26 cellular contexts compared by ENCODE assay signal in genomic region chr14:55451398-55451797, GRCh38. TPM values are rescaled to one million over a fixed set of nuclear protein-coding genes. Genes with fewer than 3 reads are reported as not detected.
DNase-seq lines count a peak whose midpoint lies in the region; ATAC-seq and TF ChIP-seq lines count a peak whose summit lies in the region.
"Had no signal": no experiment of that assay in that cellular context is flagged by ENCODE, and none has a peak within 500 bp of the region (broad histone marks: within the 10 kb centered on the region; RNA-seq: fewer than 3 reads in every experiment).

No MANE protein-coding gene starts in this region.

- H3K79me1 ChIP-seq in IMR-90 (ENCODE audit: low read depth in 1 of 2, low read length in 2 of 2), result no peaks in the 10 kb centered on the region

- no peaks in the 10 kb centered on the region for H3K27me3 ChIP-seq in ACC112 (ENCODE audit: insufficient read depth, low read length)
- no peaks in the 10 kb centered on the region for H3K27me3 ChIP-seq in IMR-90 (ENCODE audit: control insufficient read depth, insufficient read depth, low read length)
- H3K27me3 ChIP-seq in Caco-2 (replicated peaks; ENCODE audit: control insufficient read depth, insufficient read depth, low read length), result no peaks in the 10 kb centered on the region
- H3K27me3 ChIP-seq: breast epithelium, hepatocyte, tibial artery had no signal

- CTCF ChIA-PET in IMR-90 (lab: Yijun Ruan, JAX), result no interaction called here
- CTCF ChIA-PET in Caco-2 (lab: Charles Lee), result no interaction called here

- H3K9me3 Mint-ChIP-seq in Caco-2 (ENCODE audit: unreplicated experiment), result no peaks in the 10 kb centered on the region
- H3K9me3 Mint-ChIP-seq: activated T-helper 1 cell treated with anti-CD3 and anti-CD28 coated beads, Interleukin-12 subunit alpha, Interleukin-12 subunit beta, Interleukin-2, Interleukin-4 antibody, amounts not matched to agents 30 ng/mL and 10 ng/mL and 1 ng/mL, durations not matched to agents 14 hours and 24 hours and 36 hours; CD4-positive, CD25-positive, alpha-beta regulatory T cell; mesothelial cell of epicardium; neural crest cell; stimulated activated memory B cell treated with anti-CD40 and anti-IgM and Interleukin-4, amounts not matched to agents 10 μg/mL and 1 μg/mL and 100 μg/mL, for 72 hours had no signal

- no peak overlapping the region for H3K4me3 ChIP-seq in ACC112 (ENCODE audit: low read depth, low read length)
- no peak overlapping the region for H3K4me3 ChIP-seq in IMR-90 (ENCODE audit: insufficient read depth, low read depth, low read length)
- no peak overlapping the region for H3K4me3 ChIP-seq in Caco-2 (ENCODE audit: low read depth, low read length)
- H3K4me3 ChIP-seq: breast epithelium, GM23338, hepatocyte, SK-N-MC, tibial artery had no signal

- POLR2A ChIA-PET in IMR-90 (lab: Charles Lee; ENCODE audit: unreplicated experiment), result no interaction called here
- POLR2A ChIA-PET in Caco-2 (lab: Charles Lee), result no interaction called here

- no peak overlapping the region for H3K4me3 Mint-ChIP-seq in Caco-2 (ENCODE audit: unreplicated experiment)
- H3K4me3 Mint-ChIP-seq: activated T-helper 1 cell treated with anti-CD3 and anti-CD28 coated beads, Interleukin-12 subunit alpha, Interleukin-12 subunit beta, Interleukin-2, Interleukin-4 antibody, amounts not matched to agents 30 ng/mL and 10 ng/mL and 1 ng/mL, durations not matched to agents 14 hours and 24 hours and 36 hours; CD4-positive, CD25-positive, alpha-beta regulatory T cell; GM23338; mesothelial cell of epicardium; neural crest cell; stimulated activated memory B cell treated with anti-CD40 and anti-IgM and Interleukin-4, amounts not matched to agents 10 μg/mL and 1 μg/mL and 100 μg/mL, for 72 hours had no signal

- in situ Hi-C loops in IMR-90 (cut with MboI; ENCODE audit: low sequenced_read_pairs), result loop anchor here (5.0 kb wide), 1 partner anchor 1036 kb away; no protein-coding TSS in a partner anchor

- H4K91ac ChIP-seq in IMR-90 (ENCODE audit: insufficient read depth, low read depth, low read length), result no peak overlapping the region

- no peak for ATAC-seq in IMR-90 (ENCODE audit: low read depth)
- ATAC-seq: activated CD4-positive, CD25-positive, alpha-beta regulatory T cell treated with anti-CD3 and anti-CD28 coated beads, Interleukin-2, amount 50 U/mL, for 24 hours; GM23338 had no signal

- 0 out of 2 replicates have a peak overlapping the region, but pooled peaks have one; percentile 2 for H3K14ac ChIP-seq in IMR-90 (replicated peaks; ENCODE audit: low read depth, low read length)

- H3K9ac ChIP-seq in IMR-90 (ENCODE audit: low read depth, low read length), result no peak overlapping the region

- no peaks in the 10 kb centered on the region for H4K20me1 ChIP-seq in IMR-90 (ENCODE audit: insufficient read depth, low read length)

- no peak overlapping the region for H2AK5ac ChIP-seq in IMR-90 (ENCODE audit: low read depth, low read length)

- 0 out of 2 replicates have a peak, but pooled peaks cover 3% of the 10 kb centered on the region for H3K9me1 ChIP-seq in IMR-90 (ENCODE audit: insufficient read depth, low read length)

- H3K4me1 Mint-ChIP-seq in Caco-2 (ENCODE audit: low read depth, unreplicated experiment), result peaks cover 15% of the 10 kb centered on the region
- H3K4me1 Mint-ChIP-seq: CD4-positive, CD25-positive, alpha-beta regulatory T cell had no signal

- no peaks in the 10 kb centered on the region for H3K36me3 Mint-ChIP-seq in Caco-2 (ENCODE audit: insufficient read depth, unreplicated experiment)
- H3K36me3 Mint-ChIP-seq: CD4-positive, CD25-positive, alpha-beta regulatory T cell; stimulated activated memory B cell treated with anti-CD40 and anti-IgM and Interleukin-4, amounts not matched to agents 10 μg/mL and 1 μg/mL and 100 μg/mL, for 72 hours had no signal

- H2AFZ ChIP-seq in ACC112 (ENCODE audit: low read length, unreplicated experiment), result no peak overlapping the region
- H2AFZ ChIP-seq in IMR-90 (replicated peaks; ENCODE audit: low read length, poor library complexity), result no peak overlapping the region
- H2AFZ ChIP-seq: GM23338, hepatocyte had no signal

- H2BK5ac ChIP-seq in IMR-90 (ENCODE audit: low read depth, low read length, poor library complexity, severe bottlenecking), result no peak overlapping the region

- H3K27me3 Mint-ChIP-seq in Caco-2 (ENCODE audit: insufficient read depth, unreplicated experiment), result no peaks in the 10 kb centered on the region

- no peak for TF ChIP-seq RAD21 in IMR-90 (IDR thresholded peaks at IDR 0.05; ENCODE audit: low read length)

- H2AK9ac ChIP-seq in IMR-90 (replicated peaks; ENCODE audit: low read depth, low read length, poor library complexity), result no peak overlapping the region

- no peak overlapping the region for H4K5ac ChIP-seq in IMR-90 (ENCODE audit: low read depth, low read length)

- WGBS in IMR-90 (ENCODE audit: extremely low coverage in 2 of 2, insufficient read length in 1 of 2), 2 experiments, result no CpG with 5 or more reads among the region's 4 CpGs

- H3K18ac ChIP-seq in IMR-90 (ENCODE audit: low read depth, low read length), result no peak overlapping the region

- H3K56ac ChIP-seq in IMR-90 (ENCODE audit: extremely low read depth, insufficient read depth, low read length), result no peak overlapping the region

- H3K36me3 ChIP-seq in ACC112 (ENCODE audit: insufficient read depth, low read length) (no peaks in the 10 kb centered on the region), IMR-90 (ENCODE audit: control insufficient read depth, insufficient read depth, low read length) (no peaks in the 10 kb centered on the region), Caco-2 (ENCODE audit: control insufficient read depth, insufficient read depth, low read length) (no peaks in the 10 kb centered on the region)
- H3K36me3 ChIP-seq: breast epithelium, tibial artery had no signal

- H2BK120ac ChIP-seq in IMR-90 (ENCODE audit: low read depth, low read length), result no peak overlapping the region

- H2BK20ac ChIP-seq in IMR-90 (ENCODE audit: low read depth, low read length), result 0 out of 2 replicates have a peak overlapping the region, but pooled peaks have one; percentile 20

- no peaks in the 10 kb centered on the region for H3K79me2 ChIP-seq in ACC112 (ENCODE audit: control insufficient read depth, insufficient read depth, low read length, unreplicated experiment)
- H3K79me2 ChIP-seq: hepatocyte had no signal

- dilution Hi-C loops in IMR-90 (cut with HindIII; ENCODE audit: low sequenced_read_pairs, unreplicated experiment), result no loop called here

- intact Hi-C loops in IMR-90 (cut with micrococcal nuclease) (no loop called here), Caco-2 (cut with micrococcal nuclease; ENCODE audit: unreplicated experiment) (loop anchor here (5.0 kb wide), 1 partner anchor 131 kb away; the partner anchor contains the start of gene KTN1)

- no peak for TF ChIP-seq POLR2A in IMR-90 (IDR thresholded peaks at IDR 0.05; ENCODE audit: low read depth, low read length)

- H3K9me3 ChIP-seq in IMR-90 (ENCODE audit: control insufficient read depth, insufficient read depth, low read length) (no peaks in the 10 kb centered on the region), Caco-2 (no peaks in the 10 kb centered on the region)
- H3K9me3 ChIP-seq: breast epithelium, tibial artery had no signal

- H3K27ac Mint-ChIP-seq in Caco-2 (ENCODE audit: unreplicated experiment), result no peak overlapping the region
- H3K27ac Mint-ChIP-seq: activated T-helper 1 cell treated with anti-CD3 and anti-CD28 coated beads, Interleukin-12 subunit alpha, Interleukin-12 subunit beta, Interleukin-2, Interleukin-4 antibody, amounts not matched to agents 30 ng/mL and 10 ng/mL and 1 ng/mL, durations not matched to agents 14 hours and 24 hours and 36 hours; CD4-positive, CD25-positive, alpha-beta regulatory T cell; GM23338; mesothelial cell of epicardium; stimulated activated memory B cell treated with anti-CD40 and anti-IgM and Interleukin-4, amounts not matched to agents 10 μg/mL and 1 μg/mL and 100 μg/mL, for 72 hours had no signal

- no peak overlapping the region for H2BK15ac ChIP-seq in IMR-90 (ENCODE audit: low read depth, low read length)

- TF ChIP-seq CTCF in IMR-90 (conservative IDR thresholded peaks at IDR 0.05; ENCODE audit: low read depth, low read length) (no peak), Caco-2 (IDR thresholded peaks at IDR 0.05; ENCODE audit: insufficient read depth in 1 of 2, low read depth in 1 of 2, low read length in 1 of 2, severe bottlenecking in 1 of 2, unreplicated experiment in 1 of 2) (no peak)

- H3K27ac ChIP-seq in ACC112 (ENCODE audit: low read depth, low read length) (peak overlapping the region; percentile 29), IMR-90 (ENCODE audit: insufficient read depth, low read length) (no peak overlapping the region)
- H3K27ac ChIP-seq: hepatocyte, SK-N-MC, tibial artery had no signal

- H3K4ac ChIP-seq in IMR-90 (ENCODE audit: low read depth, low read length), result no peak overlapping the region

- BruUV-seq in IMR-90 (replicated peaks; lab: Mats Ljungman, UMichigan) (no TSS peak), Caco-2 (replicated peaks; lab: Mats Ljungman, UMichigan) (no TSS peak)

- H3K4me2 ChIP-seq in IMR-90 (ENCODE audit: low read depth, low read length), result no peak overlapping the region
- H3K4me2 ChIP-seq: GM23338, hepatocyte had no signal

- H3K4me1 ChIP-seq in ACC112 (ENCODE audit: control insufficient read depth, insufficient read depth, low read length, unreplicated experiment) (peaks cover 73% of the 10 kb centered on the region), IMR-90 (ENCODE audit: control insufficient read depth, insufficient read depth, low read length) (peaks cover 17% of the 10 kb centered on the region), Caco-2 (peaks cover 12% of the 10 kb centered on the region)
- H3K4me1 ChIP-seq: breast epithelium had no signal

- peak; percentile 25 for DNase-seq in IMR-90
- DNase-seq in cerebellar cortex (ENCODE audit: low spot score), result peak; percentile 32
- DNase-seq in medulla oblongata (ENCODE audit: extremely low spot score), result peak; percentile 18
- no peak for DNase-seq in amygdala (lab: John Stamatoyannopoulos, UW)
- DNase-seq in SK-N-DZ (ENCODE audit: low spot score), result no peak
- no peak for DNase-seq in Caco-2
- DNase-seq in hippocampal formation (lab: John Stamatoyannopoulos, UW), result no peak
- DNase-seq: ACHN; CD4-positive, CD25-positive, alpha-beta regulatory T cell; effector memory CD4-positive, alpha-beta T cell; kidney; MV-4-11; stimulated activated CD4-positive, alpha-beta T cell treated with anti-CD3 and anti-CD28 coated beads, Interleukin-15, amount 100 ng/mL, for 24 hours; T-helper 9 cell; tibial artery had no signal

- H3K23ac ChIP-seq in IMR-90 (ENCODE audit: low read depth, low read length), result no peak overlapping the region

- H4K8ac ChIP-seq in IMR-90 (ENCODE audit: low read depth in 2 of 2, low read length in 2 of 2), result no peak overlapping the region

RNA-seq across cellular contexts. Expression of gene TBPL2, which starts 11.0 kb away (rescaled TPM):
- total RNA-seq in IMR-90 (2012; rRNA removed), result not detected in 2 replicates
- polyA plus RNA-seq in IMR-90 (2012; rRNA removed), result not detected in 2 replicates
- polyA plus RNA-seq in IMR-90 (2012; cell fraction: cytosol; rRNA removed), result not detected in 2 replicates
- not detected in 2 replicates for polyA plus RNA-seq in IMR-90 (2012; cell fraction: nucleus; rRNA removed; ENCODE audit: low replicate concordance)
- polyA plus RNA-seq in SK-N-DZ (2014; cell fraction: cytosol; rRNA removed), result 0.06 TPM in 1 of 2 replicates, not detected in the other
- not detected in 2 replicates for polyA plus RNA-seq in SK-N-DZ (2014; cell fraction: nucleus; rRNA removed)
- not detected in 2 replicates for total RNA-seq in Caco-2 (2022)
- total RNA-seq: activated T-helper 1 cell treated with anti-CD3 and anti-CD28 coated beads, Interleukin-12 subunit alpha, Interleukin-12 subunit beta, Interleukin-2, Interleukin-4 antibody, amounts not matched to agents 30 ng/mL and 10 ng/mL and 1 ng/mL, durations not matched to agents 14 hours and 24 hours and 36 hours; breast epithelium; CD4-positive, CD25-positive, alpha-beta regulatory T cell; fibroblast of lung; kidney; mesothelial cell of epicardium; neural crest cell had no signal
- polyA plus RNA-seq: CD4-positive, CD25-positive, alpha-beta regulatory T cell; fibroblast of lung; GM23338 had no signal

RNA-seq across cellular contexts. Expression of gene ATG14, which starts 39.8 kb away (rescaled TPM):
- total RNA-seq in IMR-90 (2012; rRNA removed), result 12.4 and 13.3 TPM in 2 replicates
- polyA plus RNA-seq in IMR-90 (2012; rRNA removed), result 3.6 and 5.0 TPM in 2 replicates
- polyA plus RNA-seq in IMR-90 (2012; cell fraction: cytosol; rRNA removed), result 1.3 and 1.4 TPM in 2 replicates
- 5.8 and 22.7 TPM in 2 replicates for polyA plus RNA-seq in IMR-90 (2012; cell fraction: nucleus; rRNA removed; ENCODE audit: low replicate concordance)
- polyA plus RNA-seq in SK-N-DZ (2014; cell fraction: cytosol; rRNA removed), result 4.4 and 7.7 TPM in 2 replicates
- 14.0 and 18.1 TPM in 2 replicates for polyA plus RNA-seq in SK-N-DZ (2014; cell fraction: nucleus; rRNA removed)
- 11.4 and 13.1 TPM in 2 replicates for total RNA-seq in Caco-2 (2022)

Comparison
In these comparisons a context has a peak if more than half of its experiments do, and no peak if none do; other contexts are left out.
1. DNase-seq: peak in IMR-90 (single experiment), cerebellar cortex (single experiment) and medulla oblongata (single experiment); none in amygdala (0 of 56), SK-N-DZ (single experiment), Caco-2 (0 of 2) and hippocampal formation (0 of 2).